Comparison of ENCODE assay signal across 14 cellular contexts in the genomic region with DNA sequence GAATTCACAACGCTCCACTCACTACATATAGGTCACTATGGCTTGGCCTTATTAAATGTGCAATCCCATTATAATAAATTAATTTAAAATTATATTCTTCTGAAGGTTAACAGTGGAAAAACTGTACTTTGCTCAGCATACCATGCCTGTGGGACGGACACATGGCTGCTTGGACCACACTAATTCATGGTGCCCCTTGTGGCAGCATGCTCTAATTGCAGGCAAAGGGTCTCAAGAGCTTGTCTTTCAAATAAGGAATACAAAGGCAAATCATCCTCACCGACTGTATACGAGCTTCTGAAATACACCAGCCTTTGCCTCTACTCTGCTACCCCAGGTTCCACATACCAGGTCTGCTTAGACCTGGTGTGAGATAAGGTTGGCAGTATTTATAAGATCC. TPM values are rescaled to one million over a fixed set of nuclear protein-coding genes. Genes with fewer than 3 reads are reported as not detected.
DNase-seq lines count a peak whose midpoint lies in the region; ATAC-seq and TF ChIP-seq lines count a peak whose summit lies in the region.
"Had no signal": no experiment of that assay in that cellular context is flagged by ENCODE, and none has a peak within 500 bp of the region (broad histone marks: within the 10 kb centered on the region; RNA-seq: fewer than 3 reads in every experiment).

No MANE protein-coding gene starts in this region.

- TF ChIP-seq CTCF in AG04450 (IDR thresholded peaks at IDR 0.05; ENCODE audit: low read depth, low read length), result peak; percentile 23; the same call in 1 of the 2 replicates
- TF ChIP-seq CTCF in GM12872 (IDR thresholded peaks at IDR 0.05; ENCODE audit: insufficient read depth, low read depth, low read length), result peak; percentile 57
- peak; percentile 30 for TF ChIP-seq CTCF in OCI-LY3 (IDR thresholded peaks at IDR 0.05; ENCODE audit: low read depth, low read length)
- TF ChIP-seq CTCF in fibroblast of mammary gland (conservative IDR thresholded peaks at IDR 0.05; ENCODE audit: control insufficient read depth, insufficient read depth, low read depth, low read length), result peak; percentile 32
- TF ChIP-seq CTCF in dorsolateral prefrontal cortex (IDR thresholded peaks at IDR 0.05 in 54 of 56, conservative IDR thresholded peaks at IDR 0.05 in 2 of 56; ENCODE audit: low read depth in 1 of 56, partially characterized antibody in 56 of 56), result peak in 1 of 56 donors; percentile 15
- TF ChIP-seq CTCF in sigmoid colon (IDR thresholded peaks at IDR 0.05), result no peak

- DNase-seq in AG04450 (ENCODE audit: low read depth, low spot score) (no peak), fibroblast of mammary gland (ENCODE audit: low read depth) (peak; percentile 5), dorsolateral prefrontal cortex (no peak), sigmoid colon (no peak), germinal center (ENCODE audit: low spot score) (no peak)
- DNase-seq: body of pancreas, NCI-H1048, NCI-H748 treated with DMSO at 0.1 percent for 48 hours, posterior cingulate gyrus, T-helper 17 cell had no signal

- H3K27ac ChIP-seq in AG04450 (ENCODE audit: low read depth, low read length) (no peak overlapping the region), OCI-LY3 (ENCODE audit: low read length) (no peak overlapping the region), dorsolateral prefrontal cortex (no peak overlapping the region), sigmoid colon (no peak overlapping the region)
- H3K27ac ChIP-seq: body of pancreas, tibial nerve had no signal

- no peaks in the 10 kb centered on the region for H3K4me1 ChIP-seq in OCI-LY3 (ENCODE audit: low read length)
- H3K4me1 ChIP-seq in sigmoid colon, result no peaks in the 10 kb centered on the region
- H3K4me1 ChIP-seq: body of pancreas, tibial nerve had no signal

- POLR2A ChIA-PET in AG04450 (lab: Yijun Ruan, JAX), result no interaction called here

- no peak for ATAC-seq in HG02571 (IDR thresholded peaks at IDR 0.05; ENCODE audit: unreplicated experiment)
- ATAC-seq: body of pancreas, T-helper 17 cell had no signal

- H3K36me3 ChIP-seq in OCI-LY3 (replicated peaks; ENCODE audit: low read depth, low read length), result peaks cover 13% of the 10 kb centered on the region
- no peaks in the 10 kb centered on the region for H3K36me3 ChIP-seq in sigmoid colon
- H3K36me3 ChIP-seq: tibial nerve had no signal

- H3K4me3 ChIP-seq in AG04450 (ENCODE audit: low read depth, low read length), result no peak overlapping the region
- H3K4me3 ChIP-seq in OCI-LY3 (ENCODE audit: low read length), result no peak overlapping the region
- no peak overlapping the region for H3K4me3 ChIP-seq in fibroblast of mammary gland (ENCODE audit: control insufficient read depth, low read depth, low read length)
- H3K4me3 ChIP-seq in dorsolateral prefrontal cortex, result no peak overlapping the region
- H3K4me3 ChIP-seq in sigmoid colon, result no peak overlapping the region
- H3K4me3 ChIP-seq: body of pancreas, tibial nerve had no signal

- no peak overlapping the region for H3K4me2 ChIP-seq in OCI-LY3 (ENCODE audit: low read length)

- intact Hi-C loops in dorsolateral prefrontal cortex (cut with DNase I), result no loop called here
- intact Hi-C loops in sigmoid colon (cut with DNase I), result no loop called here

- H4K20me1 ChIP-seq in OCI-LY3 (ENCODE audit: insufficient read depth, low read length), result no peaks in the 10 kb centered on the region

- no peak overlapping the region for H3K9ac ChIP-seq in OCI-LY3 (ENCODE audit: low read length)

- TF ChIP-seq POLR2A in sigmoid colon (IDR thresholded peaks at IDR 0.05), result no peak

- TF ChIP-seq EP300 in sigmoid colon (IDR thresholded peaks at IDR 0.05), result no peak

- H3K9me3 ChIP-seq in AG04450 (ENCODE audit: control insufficient read depth, insufficient read depth, low read length) (0 out of 2 replicates have a peak, but pooled peaks cover 6% of the 10 kb centered on the region), OCI-LY3 (ENCODE audit: insufficient read depth, low read length) (0 out of 2 replicates have a peak, but pooled peaks cover 5% of the 10 kb centered on the region), sigmoid colon (peaks cover 0 to 2% (median 0%) of the 10 kb centered on the region in 4 donors)
- H3K9me3 ChIP-seq: body of pancreas had no signal

- CTCF ChIA-PET in AG04450 (lab: Charles Lee), result no interaction called here

- WGBS in sigmoid colon, 2 donors, result 89 to 92% methylated on average over 4 of the region's 4 CpGs

- no peaks in the 10 kb centered on the region for H3K79me2 ChIP-seq in OCI-LY3 (ENCODE audit: low read length)

- no peak overlapping the region for H2AFZ ChIP-seq in OCI-LY3 (ENCODE audit: low read depth, low read length)

- no peaks in the 10 kb centered on the region for H3K27me3 ChIP-seq in AG04450 (ENCODE audit: control insufficient read depth, insufficient read depth, low read length)
- H3K27me3 ChIP-seq in OCI-LY3 (ENCODE audit: low read depth, low read length), result peaks cover 18% of the 10 kb centered on the region; the same call in 1 of the 2 replicates
- no peaks in the 10 kb centered on the region for H3K27me3 ChIP-seq in dorsolateral prefrontal cortex
- H3K27me3 ChIP-seq in sigmoid colon, result peaks cover 0 to 20% (median 0%) of the 10 kb centered on the region in 3 donors
- H3K27me3 ChIP-seq: body of pancreas had no signal

RNA-seq across cellular contexts. Expression of a gene that starts 11.7 kb away (rescaled TPM):
- 0.01 TPM in 1 of 2 replicates, not detected in the other for polyA plus RNA-seq in AG04450 (2011; rRNA removed)
- polyA minus RNA-seq in AG04450 (2011; rRNA and poly(A)+ RNA removed), result 0.18 TPM in 1 of 2 replicates, not detected in the other
- 10 to 100 TPM in 118 of 120 experiments, 1 to 10 TPM in 2; 5.3 to 40.7 (median 21.2) TPM for total RNA-seq in dorsolateral prefrontal cortex
- total RNA-seq in sigmoid colon, result 1 to 10 TPM in 3 of 4 donors, under 1 TPM in 1; 0.49 to 2.8 (median 2.2) TPM
- polyA plus RNA-seq in sigmoid colon, result 10 to 100 TPM in 1 of 3 donors, 1 to 10 TPM in 2; 4.9 to 29.7 (median 9.0) TPM

Comparison
In these comparisons a context has a peak if more than half of its experiments do, and no peak if none do; other contexts are left out.
1. CTCF ChIP-seq: peak in AG04450 (single experiment), GM12872 (single experiment), OCI-LY3 (single experiment) and fibroblast of mammary gland (single experiment); none in sigmoid colon (0 of 4).